ENCODE assay signal across 23 cellular contexts in genomic region chr17:63680700-63681099, GRCh38. TPM values are rescaled to one million over a fixed set of nuclear protein-coding genes. Genes with fewer than 3 reads are reported as not detected.
DNase-seq lines count a peak whose midpoint lies in the region; ATAC-seq and TF ChIP-seq lines count a peak whose summit lies in the region.
"Had no signal": no experiment of that assay in that cellular context is flagged by ENCODE, and none has a peak within 500 bp of the region (broad histone marks: within the 10 kb centered on the region; RNA-seq: fewer than 3 reads in every experiment).

No MANE protein-coding gene starts in this region.

- POLR2A ChIA-PET in CD8-positive, alpha-beta T cell (lab: Charles Lee): interaction anchor here (0.6 to 3.3 kb wide), 2 partner anchors 14 to 129 kb away, joined by 3 to 44 read pairs; no protein-coding TSS in a partner anchor

- no peaks in the 10 kb centered on the region for H3K9me3 Mint-ChIP-seq in activated T-cell treated with anti-CD3 and anti-CD28 coated beads, Interleukin-2, amount 50 U/mL, for 72 hours
- H3K9me3 Mint-ChIP-seq in activated T-cell treated with anti-CD3 and anti-CD28 coated beads, Interleukin-2, amount 50 U/mL, for 4 hours: no peaks in the 10 kb centered on the region
- no peaks in the 10 kb centered on the region for H3K9me3 Mint-ChIP-seq in CD8-positive, alpha-beta T cell
- no peaks in the 10 kb centered on the region for H3K9me3 Mint-ChIP-seq in endothelial cell (ENCODE audit: unreplicated experiment)
- H3K9me3 Mint-ChIP-seq in stimulated activated memory B cell treated with anti-CD40 and anti-IgM and Interleukin-4, amounts not matched to agents 10 μg/mL and 1 μg/mL and 100 μg/mL, for 72 hours: no peaks in the 10 kb centered on the region

- ATAC-seq in activated T-cell treated with anti-CD3 and anti-CD28 coated beads, Interleukin-2, amount 50 U/mL, for 72 hours (replicated peaks in 1 of 2): no peak
- no peak for ATAC-seq in activated T-cell treated with anti-CD3 and anti-CD28 coated beads, Interleukin-2, amount 50 U/mL, for 4 hours
- ATAC-seq in CD8-positive, alpha-beta T cell: no peak
- no peak for ATAC-seq in stimulated activated memory B cell treated with anti-CD40 and anti-IgM and Interleukin-4, amounts not matched to agents 10 μg/mL and 1 μg/mL and 100 μg/mL, for 72 hours
- no peak for ATAC-seq in gastrocnemius medialis
- ATAC-seq: HepG2, PC-3, Right ventricle myocardium inferior had no signal

- H3K27me3 ChIP-seq in CD8-positive, alpha-beta T cell (ENCODE audit: insufficient read depth, low read length): no peaks in the 10 kb centered on the region
- no peaks in the 10 kb centered on the region for H3K27me3 ChIP-seq in gastrocnemius medialis
- H3K27me3 ChIP-seq: SJCRH30 had no signal

- DNase-seq in activated T-cell treated with anti-CD3 and anti-CD28 coated beads, Interleukin-2, amount 50 U/mL, for 72 hours: no peak
- DNase-seq in activated T-cell treated with anti-CD3 and anti-CD28 coated beads, Interleukin-2, amount 50 U/mL, for 4 hours: no peak
- DNase-seq in CD8-positive, alpha-beta T cell: no peak
- DNase-seq in endothelial cell (ENCODE audit: low spot score) (no peak), gastrocnemius medialis (no peak), DMS79 (lab: John Stamatoyannopoulos, UW) (no peak)
- no peak for DNase-seq in central memory CD4-positive, alpha-beta T cell
- DNase-seq: COR-L47; DMS53; Karpas-422; NCI-H1092; NCI-H1436; NCI-H187; NCI-H2081 treated with DMSO at 0.1 percent for 48 hours; NCI-H446; NCI-H524 treated with DMSO at 0.1 percent for 48 hours; NCI-H82; NK-92 treated with Interleukin-12 subunit alpha and Interleukin-12 subunit beta, amount 100 ng/mL, for 24 hours; PC-3; SJCRH30 had no signal

- peak overlapping the region; percentile 62 for H3K27ac Mint-ChIP-seq in activated T-cell treated with anti-CD3 and anti-CD28 coated beads, Interleukin-2, amount 50 U/mL, for 72 hours
- peak overlapping the region; percentile 28 for H3K27ac Mint-ChIP-seq in CD8-positive, alpha-beta T cell
- H3K27ac Mint-ChIP-seq in endothelial cell (ENCODE audit: unreplicated experiment): peak overlapping the region; percentile 28
- H3K27ac Mint-ChIP-seq in stimulated activated memory B cell treated with anti-CD40 and anti-IgM and Interleukin-4, amounts not matched to agents 10 μg/mL and 1 μg/mL and 100 μg/mL, for 72 hours: peak overlapping the region; percentile 55

- no peaks in the 10 kb centered on the region for H3K4me1 ChIP-seq in CD8-positive, alpha-beta T cell (ENCODE audit: insufficient read depth, low read length)
- peaks cover 1 to 13% of the 10 kb centered on the region in 2 donors for H3K4me1 ChIP-seq in gastrocnemius medialis

- no peak overlapping the region for H3K27ac ChIP-seq in CD8-positive, alpha-beta T cell (ENCODE audit: low read depth, low read length)
- no peak overlapping the region for H3K27ac ChIP-seq in gastrocnemius medialis
- H3K27ac ChIP-seq: SJCRH30 had no signal

- no peaks in the 10 kb centered on the region for H3K9me3 ChIP-seq in CD8-positive, alpha-beta T cell (ENCODE audit: low read length)
- no peaks in the 10 kb centered on the region for H3K9me3 ChIP-seq in gastrocnemius medialis
- H3K9me3 ChIP-seq: SJCRH30 had no signal

- CTCF ChIA-PET in CD8-positive, alpha-beta T cell (lab: Charles Lee): interaction anchor here (0.9 to 2.2 kb wide), 5 partner anchors 14 to 75 kb away, joined by 3 to 10 read pairs (median 3); no protein-coding TSS in a partner anchor

- TF ChIP-seq POLR2A in gastrocnemius medialis (IDR thresholded peaks at IDR 0.05): no peak

- intact Hi-C loops in CD8-positive, alpha-beta T cell (cut with DNase I, micrococcal nuclease): no loop called here
- intact Hi-C loops in gastrocnemius medialis (cut with DNase I; ENCODE audit: low total_unique reads): no loop called here

- H3K36me3 Mint-ChIP-seq in activated T-cell treated with anti-CD3 and anti-CD28 coated beads, Interleukin-2, amount 50 U/mL, for 72 hours (ENCODE audit: insufficient read depth in 2 of 2): peaks cover 0 to 3% of the 10 kb centered on the region in 2 donors
- H3K36me3 Mint-ChIP-seq in activated T-cell treated with anti-CD3 and anti-CD28 coated beads, Interleukin-2, amount 50 U/mL, for 4 hours (ENCODE audit: insufficient read depth): peaks cover 19% of the 10 kb centered on the region
- H3K36me3 Mint-ChIP-seq in CD8-positive, alpha-beta T cell: peaks cover 82% of the 10 kb centered on the region
- H3K36me3 Mint-ChIP-seq in endothelial cell (ENCODE audit: low read depth, unreplicated experiment): peaks cover 38% of the 10 kb centered on the region
- H3K36me3 Mint-ChIP-seq in stimulated activated memory B cell treated with anti-CD40 and anti-IgM and Interleukin-4, amounts not matched to agents 10 μg/mL and 1 μg/mL and 100 μg/mL, for 72 hours: peaks cover 43% of the 10 kb centered on the region

- H3K27me3 Mint-ChIP-seq in activated T-cell treated with anti-CD3 and anti-CD28 coated beads, Interleukin-2, amount 50 U/mL, for 72 hours (ENCODE audit: low read depth): no peaks in the 10 kb centered on the region
- no peaks in the 10 kb centered on the region for H3K27me3 Mint-ChIP-seq in activated T-cell treated with anti-CD3 and anti-CD28 coated beads, Interleukin-2, amount 50 U/mL, for 4 hours (ENCODE audit: low read depth)
- no peaks in the 10 kb centered on the region for H3K27me3 Mint-ChIP-seq in CD8-positive, alpha-beta T cell (ENCODE audit: low read depth)
- no peaks in the 10 kb centered on the region for H3K27me3 Mint-ChIP-seq in endothelial cell (ENCODE audit: unreplicated experiment)
- H3K27me3 Mint-ChIP-seq in stimulated activated memory B cell treated with anti-CD40 and anti-IgM and Interleukin-4, amounts not matched to agents 10 μg/mL and 1 μg/mL and 100 μg/mL, for 72 hours: no peaks in the 10 kb centered on the region

- no peak for TF ChIP-seq CTCF in CD8-positive, alpha-beta T cell (IDR thresholded peaks at IDR 0.05)
- TF ChIP-seq CTCF in endothelial cell (IDR thresholded peaks at IDR 0.05; ENCODE audit: unreplicated experiment) (no peak), gastrocnemius medialis (IDR thresholded peaks at IDR 0.05 in 4 of 5, conservative IDR thresholded peaks at IDR 0.05 in 1 of 5) (no peak)

- in situ Hi-C loops in gastrocnemius medialis (cut with MboI; ENCODE audit: low sequenced_read_pairs in 4 of 4): no loop called here

- H3K4me3 ChIP-seq in CD8-positive, alpha-beta T cell (ENCODE audit: low read depth, low read length): no peak overlapping the region
- H3K4me3 ChIP-seq in gastrocnemius medialis: no peak overlapping the region
- H3K4me3 ChIP-seq: SJCRH30 had no signal

- H3K4me3 Mint-ChIP-seq in activated T-cell treated with anti-CD3 and anti-CD28 coated beads, Interleukin-2, amount 50 U/mL, for 72 hours: no peak overlapping the region
- H3K4me3 Mint-ChIP-seq in activated T-cell treated with anti-CD3 and anti-CD28 coated beads, Interleukin-2, amount 50 U/mL, for 4 hours: no peak overlapping the region
- no peak overlapping the region for H3K4me3 Mint-ChIP-seq in CD8-positive, alpha-beta T cell
- peak overlapping the region; percentile 45 for H3K4me3 Mint-ChIP-seq in endothelial cell (ENCODE audit: unreplicated experiment)
- H3K4me3 Mint-ChIP-seq in stimulated activated memory B cell treated with anti-CD40 and anti-IgM and Interleukin-4, amounts not matched to agents 10 μg/mL and 1 μg/mL and 100 μg/mL, for 72 hours: no peak overlapping the region

- peaks cover 32% of the 10 kb centered on the region for H3K36me3 ChIP-seq in CD8-positive, alpha-beta T cell (ENCODE audit: insufficient read depth, low read length)
- peaks cover 5 to 41% of the 10 kb centered on the region in 2 donors for H3K36me3 ChIP-seq in gastrocnemius medialis

- H3K4me1 Mint-ChIP-seq in activated T-cell treated with anti-CD3 and anti-CD28 coated beads, Interleukin-2, amount 50 U/mL, for 72 hours (ENCODE audit: low read depth): peaks cover 11% of the 10 kb centered on the region
- peaks cover 4% of the 10 kb centered on the region for H3K4me1 Mint-ChIP-seq in activated T-cell treated with anti-CD3 and anti-CD28 coated beads, Interleukin-2, amount 50 U/mL, for 4 hours (ENCODE audit: low read depth)
- peaks cover 5% of the 10 kb centered on the region for H3K4me1 Mint-ChIP-seq in CD8-positive, alpha-beta T cell (ENCODE audit: low read depth)
- peaks cover 39% of the 10 kb centered on the region for H3K4me1 Mint-ChIP-seq in endothelial cell (ENCODE audit: unreplicated experiment)
- H3K4me1 Mint-ChIP-seq in stimulated activated memory B cell treated with anti-CD40 and anti-IgM and Interleukin-4, amounts not matched to agents 10 μg/mL and 1 μg/mL and 100 μg/mL, for 72 hours: peaks cover 5% of the 10 kb centered on the region

RNA-seq across cellular contexts. Expression of gene LIMD2, which starts 19.2 kb away (rescaled TPM):
- total RNA-seq in activated T-cell treated with anti-CD3 and anti-CD28 coated beads, Interleukin-2, amount 50 U/mL, for 72 hours: 100 to 1,000 TPM; 227 to 324 TPM
- total RNA-seq in activated T-cell treated with anti-CD3 and anti-CD28 coated beads, Interleukin-2, amount 50 U/mL, for 4 hours: 100 to 1,000 TPM; 119 to 169 (median 146) TPM
- 100 to 1,000 TPM; 828 to 849 TPM for total RNA-seq in CD8-positive, alpha-beta T cell
- 132 TPM for total RNA-seq in endothelial cell (ENCODE audit: unreplicated experiment)
- 1 to 10 TPM in 3 of 4 donors, under 1 TPM in 1; 0.97 to 2.8 (median 1.5) TPM for total RNA-seq in gastrocnemius medialis

RNA-seq across cellular contexts. Expression of gene MAP3K3, which starts 58.5 kb away (rescaled TPM):
- total RNA-seq in activated T-cell treated with anti-CD3 and anti-CD28 coated beads, Interleukin-2, amount 50 U/mL, for 72 hours: 10 to 100 TPM; 34.9 to 46.8 TPM
- 10 to 100 TPM; 17.9 to 21.6 (median 17.9) TPM for total RNA-seq in activated T-cell treated with anti-CD3 and anti-CD28 coated beads, Interleukin-2, amount 50 U/mL, for 4 hours
- total RNA-seq in CD8-positive, alpha-beta T cell: 10 to 100 TPM; 72.9 to 74.5 TPM
- total RNA-seq in endothelial cell (ENCODE audit: unreplicated experiment): 112 TPM
- total RNA-seq in gastrocnemius medialis: 10 to 100 TPM; 21.8 to 58.7 (median 29.7) TPM

Comparison
In these comparisons a context has a peak if more than half of its experiments do, and no peak if none do; other contexts are left out.
1. RNA of gene LIMD2, which starts 19.2 kb away (total RNA-seq): 828 to 849 TPM in CD8-positive, alpha-beta T cell, 227 to 324 TPM in activated T-cell treated with anti-CD3 and anti-CD28 coated beads, Interleukin-2, amount 50 U/mL, for 72 hours, 119 to 169 TPM in activated T-cell treated with anti-CD3 and anti-CD28 coated beads, Interleukin-2, amount 50 U/mL, for 4 hours and 132 TPM in endothelial cell (single experiment); 0.97 to 2.8 TPM in gastrocnemius medialis; every median in the first group is over 10 times any median in the second.
2. Peak in every context shown above with its lines, with median percentiles within 50 percentile points of each other: H3K27ac Mint-ChIP-seq.